ENCODE assay signal across 14 cellular contexts in genomic region chr2:166117491-166117890, GRCh38.
DNase-seq lines count a peak whose midpoint lies in the region; ATAC-seq and TF ChIP-seq lines count a peak whose summit lies in the region.
"Had no signal": no experiment of that assay in that cellular context is flagged by ENCODE, and none has a peak within 500 bp of the region (broad histone marks: within the 10 kb centered on the region; RNA-seq: fewer than 3 reads in every experiment).

No MANE protein-coding gene starts in this region.

- ATAC-seq in HG03457 (IDR thresholded peaks at IDR 0.05; ENCODE audit: unreplicated experiment) (no peak), GM21360 (IDR thresholded peaks at IDR 0.05; ENCODE audit: unreplicated experiment) (no peak)
- ATAC-seq: A549; CD8-positive, alpha-beta T cell; GM23338 had no signal

- H3K4me3 ChIP-seq in AG10803 (ENCODE audit: low read length), result no peak overlapping the region
- H3K4me3 ChIP-seq in choroid plexus epithelial cell (ENCODE audit: low read depth, low read length), result no peak overlapping the region
- no peak overlapping the region for H3K4me3 ChIP-seq in foreskin fibroblast (ENCODE audit: low read depth in 1 of 2, low read length in 2 of 2)
- H3K4me3 ChIP-seq: A549; BLaER1 treated with 17β-estradiol and CSF1 and Interleukin-3, amounts not matched to agents 10 nM and 100 nM; GM23338 had no signal

- peak; percentile 77 for DNase-seq in AG10803 (ENCODE audit: low read depth)
- DNase-seq in GM03348 (ENCODE audit: low spot score), result peak; percentile 15
- DNase-seq in choroid plexus epithelial cell (ENCODE audit: low read depth), result peak; percentile 9
- DNase-seq in foreskin fibroblast, result peak; percentile 49 to 84
- no peak for DNase-seq in activated CD4-positive, alpha-beta T cell treated with anti-CD3 and anti-CD28 coated beads for 48 hours
- DNase-seq: Calu3; CD8-positive, alpha-beta T cell; DMS79 treated with DMSO at 0.1 percent for 48 hours; HCEC 1CT had no signal

- no peak for TF ChIP-seq CTCF in AG10803 (conservative IDR thresholded peaks at IDR 0.05; ENCODE audit: low read length)
- TF ChIP-seq CTCF in choroid plexus epithelial cell (conservative IDR thresholded peaks at IDR 0.05; ENCODE audit: low read depth, low read length), result no peak
- no peak for TF ChIP-seq CTCF in foreskin fibroblast (IDR thresholded peaks at IDR 0.05; ENCODE audit: low read depth, low read length)
